1 cellular context compared by ENCODE assay signal in genomic region chr9:69237702-69238295, GRCh38.
TF ChIP-seq lines count a peak whose summit lies in the region.

No MANE protein-coding gene starts in this region.

TF ChIP-seq in WTC11, 78 proteins besides CTCF, POLR2A, EP300 and RAD21 (continued from another document):
- TF ChIP-seq CBFB (CRISPR knock-in tag; IDR thresholded peaks at IDR 0.05; ENCODE audit: low read depth) (no peak), ZBTB21 (CRISPR knock-in tag; IDR thresholded peaks at IDR 0.05; ENCODE audit: borderline replicate concordance) (no peak), TCF7 (CRISPR knock-in tag; IDR thresholded peaks at IDR 0.05; ENCODE audit: low read depth) (no peak), FOXP1 (CRISPR knock-in tag; IDR thresholded peaks at IDR 0.05; ENCODE audit: borderline replicate concordance) (no peak), NFATC4 (CRISPR knock-in tag; IDR thresholded peaks at IDR 0.05) (no peak), RORB (CRISPR knock-in tag; IDR thresholded peaks at IDR 0.05) (no peak), ZNF416 (CRISPR knock-in tag; IDR thresholded peaks at IDR 0.05) (no peak), OVOL2 (CRISPR knock-in tag; IDR thresholded peaks at IDR 0.05; ENCODE audit: borderline replicate concordance) (no peak), GTF2I (CRISPR knock-in tag; conservative IDR thresholded peaks at IDR 0.05) (no peak), ETV6 (CRISPR knock-in tag; IDR thresholded peaks at IDR 0.05) (no peak), JAZF1 (CRISPR knock-in tag; IDR thresholded peaks at IDR 0.05) (no peak), EMX1 (CRISPR knock-in tag; IDR thresholded peaks at IDR 0.05) (no peak), ZNF263 (CRISPR knock-in tag; IDR thresholded peaks at IDR 0.05; ENCODE audit: low read depth) (no peak), ZNF396 (CRISPR knock-in tag; IDR thresholded peaks at IDR 0.05; ENCODE audit: borderline replicate concordance) (no peak), NR3C1 (CRISPR knock-in tag; conservative IDR thresholded peaks at IDR 0.05; ENCODE audit: low read depth) (no peak), TP53 (CRISPR knock-in tag; IDR thresholded peaks at IDR 0.05) (no peak)
- TF ChIP-seq, protein P1, sequence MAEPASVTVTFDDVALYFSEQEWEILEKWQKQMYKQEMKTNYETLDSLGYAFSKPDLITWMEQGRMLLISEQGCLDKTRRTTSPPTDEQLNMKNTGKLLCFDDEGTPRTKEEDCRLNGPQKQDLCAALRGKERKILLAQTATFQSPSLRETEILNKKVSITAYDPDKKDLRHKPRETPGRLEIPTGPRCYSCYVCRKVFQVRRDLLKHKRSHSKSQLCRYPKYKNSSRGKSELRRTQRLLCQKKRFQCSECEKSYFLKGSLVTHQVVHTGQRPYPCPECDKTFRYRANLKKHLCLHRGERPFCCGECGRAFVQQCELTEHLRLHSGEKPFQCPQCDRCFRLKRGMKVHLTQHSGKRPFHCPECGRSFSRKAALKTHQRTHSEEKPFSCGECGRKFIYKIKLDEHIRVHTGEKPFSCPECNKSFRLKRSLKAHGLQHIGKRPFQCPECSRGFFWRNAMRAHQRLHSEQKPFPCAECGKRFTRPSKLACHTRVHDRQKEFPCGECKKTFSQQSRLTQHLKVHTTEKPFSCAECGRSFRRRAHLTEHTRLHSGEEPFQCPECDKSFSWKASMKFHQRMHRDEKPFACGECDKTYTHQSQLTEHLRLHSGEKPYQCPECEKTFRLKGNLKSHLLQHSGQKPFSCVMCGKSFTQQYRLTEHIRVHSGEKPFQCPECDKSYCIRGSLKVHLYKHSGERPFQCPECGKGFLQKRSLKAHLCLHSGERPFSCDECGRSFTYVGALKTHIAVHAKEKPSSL (CRISPR knock-in tag; conservative IDR thresholded peaks at IDR 0.05): no peak
TF ChIP-seq in WTC11: peak in this region for 0.
